In the genomic region with DNA sequence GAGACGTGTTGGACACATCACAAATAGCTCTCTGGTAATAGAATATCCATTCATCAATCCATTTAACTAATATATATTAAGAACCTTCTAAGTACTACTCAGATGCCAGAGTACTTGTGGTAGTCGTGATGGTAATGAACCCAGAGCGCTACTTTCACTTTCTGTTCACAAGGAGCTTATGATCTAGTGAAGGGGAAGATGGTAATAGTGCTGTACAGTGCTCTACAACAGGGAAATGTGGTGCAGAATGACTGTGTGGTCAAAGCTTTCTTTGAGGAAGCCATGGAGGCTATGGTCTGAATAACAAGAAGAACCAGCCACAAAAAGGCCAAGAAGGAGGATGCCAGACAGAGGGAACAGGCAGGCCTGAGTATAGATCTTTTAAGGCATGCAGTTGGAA, we compare ENCODE assay signal across 8 cellular contexts.
DNase-seq lines count a peak whose midpoint lies in the region; ATAC-seq and TF ChIP-seq lines count a peak whose summit lies in the region.

No MANE protein-coding gene starts in this region.

- H3K4me3 Mint-ChIP-seq in CD4-positive, CD25-positive, alpha-beta regulatory T cell, result peak overlapping the region in 3 of 4 donors; percentile 10 to 75 (median 74)
- peak overlapping the region; percentile 71 for H3K4me3 Mint-ChIP-seq in activated T-helper 1 cell treated with anti-CD3 and anti-CD28 coated beads, Interleukin-12 subunit alpha, Interleukin-12 subunit beta, Interleukin-2, Interleukin-4 antibody, amounts not matched to agents 30 ng/mL and 10 ng/mL and 1 ng/mL, durations not matched to agents 14 hours and 24 hours and 36 hours
- peak overlapping the region in 3 of 10 donors; percentile 16 to 89 (median 78) for H3K4me3 Mint-ChIP-seq in naive thymus-derived CD4-positive, alpha-beta T cell

- peak; percentile 77 to 83 for ATAC-seq in CD4-positive, CD25-positive, alpha-beta regulatory T cell (ENCODE audit: low read depth in 2 of 2)
- peak; percentile 85 for ATAC-seq in GM19452 (IDR thresholded peaks at IDR 0.05; ENCODE audit: unreplicated experiment)
- peak; percentile 68 for ATAC-seq in HG03469 (IDR thresholded peaks at IDR 0.05; ENCODE audit: unreplicated experiment)
- peak; percentile 83 for ATAC-seq in naive thymus-derived CD4-positive, alpha-beta T cell
- no peak for ATAC-seq in foreskin keratinocyte

- H3K36me3 Mint-ChIP-seq in CD4-positive, CD25-positive, alpha-beta regulatory T cell, result no peaks in the 10 kb centered on the region
- H3K36me3 Mint-ChIP-seq in activated T-helper 1 cell treated with anti-CD3 and anti-CD28 coated beads, Interleukin-12 subunit alpha, Interleukin-12 subunit beta, Interleukin-2, Interleukin-4 antibody, amounts not matched to agents 30 ng/mL and 10 ng/mL and 1 ng/mL, durations not matched to agents 14 hours and 24 hours and 36 hours (ENCODE audit: low read depth), result no peaks in the 10 kb centered on the region
- peaks cover 0 to 5% (median 0%) of the 10 kb centered on the region in 5 donors for H3K36me3 Mint-ChIP-seq in naive thymus-derived CD4-positive, alpha-beta T cell

- 48 to 65% methylated on average over 3 of the region's 3 CpGs for WGBS in esophagus squamous epithelium, 2 donors

- H3K36me3 ChIP-seq in CD4-positive, CD25-positive, alpha-beta regulatory T cell (ENCODE audit: control insufficient read depth, insufficient read depth, low read length), result no peaks in the 10 kb centered on the region
- H3K36me3 ChIP-seq in naive thymus-derived CD4-positive, alpha-beta T cell (ENCODE audit: control insufficient read depth in 2 of 3, insufficient read depth in 3 of 3, low read length in 3 of 3), result no peaks in the 10 kb centered on the region
- no peaks in the 10 kb centered on the region for H3K36me3 ChIP-seq in esophagus squamous epithelium

- peak overlapping the region; percentile 70 for H3K4me3 ChIP-seq in CD4-positive, CD25-positive, alpha-beta regulatory T cell (ENCODE audit: low read depth, low read length)
- peak overlapping the region; percentile 21 for H3K4me3 ChIP-seq in naive thymus-derived CD4-positive, alpha-beta T cell (ENCODE audit: low read length)
- peak overlapping the region in 1 of 4 donors; percentile 25 for H3K4me3 ChIP-seq in esophagus squamous epithelium

- CTCF ChIA-PET in naive thymus-derived CD4-positive, alpha-beta T cell (lab: Charles Lee), result interaction anchor here (0.6 to 12.1 kb wide), 8 partner anchors 13 to 324 kb away, joined by 3 to 405 read pairs (median 25); no protein-coding TSS in a partner anchor

- intact Hi-C loops in activated T-helper 1 cell treated with anti-CD3 and anti-CD28 coated beads, Interleukin-12 subunit alpha, Interleukin-12 subunit beta, Interleukin-2, Interleukin-4 antibody, amounts not matched to agents 30 ng/mL and 10 ng/mL and 1 ng/mL, durations not matched to agents 14 hours and 24 hours and 36 hours (cut with micrococcal nuclease), result loop anchor here (1.0 to 5.0 kb wide), 5 partner anchors 12 to 363 kb away; a partner anchor contains a TSS
- intact Hi-C loops in naive thymus-derived CD4-positive, alpha-beta T cell (cut with micrococcal nuclease), result loop anchor here (1.0 to 5.0 kb wide), 9 partner anchors 12 to 762 kb away; a partner anchor contains a TSS
- intact Hi-C loops in esophagus squamous epithelium (cut with DNase I), result no loop called here

- DNase-seq in CD4-positive, CD25-positive, alpha-beta regulatory T cell, result peak in 2 of 3 donors; percentile 50 to 89
- DNase-seq in activated T-helper 1 cell treated with anti-CD3 and anti-CD28 coated beads, Interleukin-12 subunit alpha, Interleukin-12 subunit beta, Interleukin-2, Interleukin-4 antibody, amounts not matched to agents 30 ng/mL and 10 ng/mL and 1 ng/mL, durations not matched to agents 14 hours and 24 hours and 36 hours (ENCODE audit: low spot score), result peak; percentile 42
- DNase-seq in naive thymus-derived CD4-positive, alpha-beta T cell, result peak in 7 of 9 donors; percentile 36 to 56 (median 43)
- DNase-seq in foreskin keratinocyte, result no peak
- no peak for DNase-seq in cerebellar cortex (ENCODE audit: low spot score)
- DNase-seq in esophagus squamous epithelium (lab: John Stamatoyannopoulos, UW), result no peak

- H3K9me3 ChIP-seq in CD4-positive, CD25-positive, alpha-beta regulatory T cell (ENCODE audit: control insufficient read depth in 2 of 2, low read length in 2 of 2), result no peaks in the 10 kb centered on the region
- H3K9me3 ChIP-seq in naive thymus-derived CD4-positive, alpha-beta T cell (ENCODE audit: control insufficient read depth in 2 of 3, low read length in 3 of 3), result no peaks in the 10 kb centered on the region
- H3K9me3 ChIP-seq in esophagus squamous epithelium, result no peaks in the 10 kb centered on the region

- H3K9me3 Mint-ChIP-seq in CD4-positive, CD25-positive, alpha-beta regulatory T cell, result no peaks in the 10 kb centered on the region
- H3K9me3 Mint-ChIP-seq in activated T-helper 1 cell treated with anti-CD3 and anti-CD28 coated beads, Interleukin-12 subunit alpha, Interleukin-12 subunit beta, Interleukin-2, Interleukin-4 antibody, amounts not matched to agents 30 ng/mL and 10 ng/mL and 1 ng/mL, durations not matched to agents 14 hours and 24 hours and 36 hours, result no peaks in the 10 kb centered on the region
- H3K9me3 Mint-ChIP-seq in naive thymus-derived CD4-positive, alpha-beta T cell, result peaks cover 0 to 5% (median 0%) of the 10 kb centered on the region in 11 donors

- peaks cover 6% of the 10 kb centered on the region for H3K27me3 Mint-ChIP-seq in CD4-positive, CD25-positive, alpha-beta regulatory T cell
- peaks cover 7% of the 10 kb centered on the region for H3K27me3 Mint-ChIP-seq in activated T-helper 1 cell treated with anti-CD3 and anti-CD28 coated beads, Interleukin-12 subunit alpha, Interleukin-12 subunit beta, Interleukin-2, Interleukin-4 antibody, amounts not matched to agents 30 ng/mL and 10 ng/mL and 1 ng/mL, durations not matched to agents 14 hours and 24 hours and 36 hours (ENCODE audit: insufficient read depth)
- H3K27me3 Mint-ChIP-seq in naive thymus-derived CD4-positive, alpha-beta T cell, result peaks cover 0 to 12% (median 0%) of the 10 kb centered on the region in 5 donors

- H3K4me1 Mint-ChIP-seq in CD4-positive, CD25-positive, alpha-beta regulatory T cell, result peaks cover 5 to 20% (median 10%) of the 10 kb centered on the region in 4 donors
- peaks cover 19% of the 10 kb centered on the region for H3K4me1 Mint-ChIP-seq in activated T-helper 1 cell treated with anti-CD3 and anti-CD28 coated beads, Interleukin-12 subunit alpha, Interleukin-12 subunit beta, Interleukin-2, Interleukin-4 antibody, amounts not matched to agents 30 ng/mL and 10 ng/mL and 1 ng/mL, durations not matched to agents 14 hours and 24 hours and 36 hours (ENCODE audit: low read depth)
- peaks cover 5 to 17% (median 13%) of the 10 kb centered on the region in 7 donors for H3K4me1 Mint-ChIP-seq in naive thymus-derived CD4-positive, alpha-beta T cell

- POLR2A ChIA-PET in naive thymus-derived CD4-positive, alpha-beta T cell (lab: Charles Lee), result interaction anchor here (0.5 to 27.4 kb wide), 10 partner anchors 12 to 1166 kb away, joined by 3 to 730 read pairs (median 8); a partner anchor contains a TSS

- no peak for TF ChIP-seq CTCF in foreskin keratinocyte (conservative IDR thresholded peaks at IDR 0.05)
- no peak for TF ChIP-seq CTCF in esophagus squamous epithelium (IDR thresholded peaks at IDR 0.05)

- peak overlapping the region; percentile 35 for H3K27ac ChIP-seq in CD4-positive, CD25-positive, alpha-beta regulatory T cell (ENCODE audit: insufficient read depth, low read length, poor library complexity, severe bottlenecking)
- H3K27ac ChIP-seq in naive thymus-derived CD4-positive, alpha-beta T cell (ENCODE audit: low read depth, low read length), result peak overlapping the region; percentile 38
- no peak overlapping the region for H3K27ac ChIP-seq in foreskin keratinocyte
- H3K27ac ChIP-seq in esophagus squamous epithelium, result peak overlapping the region in 2 of 4 donors; percentile 36 to 37

- peak overlapping the region in 2 of 3 donors; percentile 39 to 93 for H3K27ac Mint-ChIP-seq in CD4-positive, CD25-positive, alpha-beta regulatory T cell
- peak overlapping the region; percentile 87 for H3K27ac Mint-ChIP-seq in activated T-helper 1 cell treated with anti-CD3 and anti-CD28 coated beads, Interleukin-12 subunit alpha, Interleukin-12 subunit beta, Interleukin-2, Interleukin-4 antibody, amounts not matched to agents 30 ng/mL and 10 ng/mL and 1 ng/mL, durations not matched to agents 14 hours and 24 hours and 36 hours
- no peak overlapping the region for H3K27ac Mint-ChIP-seq in naive thymus-derived CD4-positive, alpha-beta T cell

- H3K27me3 ChIP-seq in CD4-positive, CD25-positive, alpha-beta regulatory T cell (ENCODE audit: control insufficient read depth, insufficient read depth, low read length), result no peaks in the 10 kb centered on the region
- no peaks in the 10 kb centered on the region for H3K27me3 ChIP-seq in naive thymus-derived CD4-positive, alpha-beta T cell (ENCODE audit: control insufficient read depth in 2 of 2, insufficient read depth in 2 of 2, low read length in 2 of 2)
- H3K27me3 ChIP-seq in foreskin keratinocyte (no peaks in the 10 kb centered on the region), esophagus squamous epithelium (no peaks in the 10 kb centered on the region)

- TF ChIP-seq POLR2A in esophagus squamous epithelium (IDR thresholded peaks at IDR 0.05), result no peak

- H3K4me1 ChIP-seq in CD4-positive, CD25-positive, alpha-beta regulatory T cell (ENCODE audit: control insufficient read depth, insufficient read depth, low read length, poor library complexity, severe bottlenecking), result peaks cover 19% of the 10 kb centered on the region
- H3K4me1 ChIP-seq in naive thymus-derived CD4-positive, alpha-beta T cell (ENCODE audit: control insufficient read depth in 2 of 2, insufficient read depth in 2 of 2, low read length in 2 of 2), result peaks cover 0 to 39% of the 10 kb centered on the region in 2 donors
- peaks cover 6% of the 10 kb centered on the region for H3K4me1 ChIP-seq in foreskin keratinocyte
- no peaks in the 10 kb centered on the region for H3K4me1 ChIP-seq in esophagus squamous epithelium

Comparison
In these comparisons a context has a peak if more than half of its experiments do, and no peak if none do; other contexts are left out.
1. DNase-seq: peak in CD4-positive, CD25-positive, alpha-beta regulatory T cell (2 of 3), activated T-helper 1 cell treated with anti-CD3 and anti-CD28 coated beads, Interleukin-12 subunit alpha, Interleukin-12 subunit beta, Interleukin-2, Interleukin-4 antibody, amounts not matched to agents 30 ng/mL and 10 ng/mL and 1 ng/mL, durations not matched to agents 14 hours and 24 hours and 36 hours (single experiment) and naive thymus-derived CD4-positive, alpha-beta T cell (7 of 9); none in foreskin keratinocyte (0 of 2), cerebellar cortex (single experiment) and esophagus squamous epithelium (single experiment).
2. H3K27ac Mint-ChIP-seq: peak in CD4-positive, CD25-positive, alpha-beta regulatory T cell (2 of 3) and activated T-helper 1 cell treated with anti-CD3 and anti-CD28 coated beads, Interleukin-12 subunit alpha, Interleukin-12 subunit beta, Interleukin-2, Interleukin-4 antibody, amounts not matched to agents 30 ng/mL and 10 ng/mL and 1 ng/mL, durations not matched to agents 14 hours and 24 hours and 36 hours (single experiment); none in naive thymus-derived CD4-positive, alpha-beta T cell (0 of 9).